In the genomic region with DNA sequence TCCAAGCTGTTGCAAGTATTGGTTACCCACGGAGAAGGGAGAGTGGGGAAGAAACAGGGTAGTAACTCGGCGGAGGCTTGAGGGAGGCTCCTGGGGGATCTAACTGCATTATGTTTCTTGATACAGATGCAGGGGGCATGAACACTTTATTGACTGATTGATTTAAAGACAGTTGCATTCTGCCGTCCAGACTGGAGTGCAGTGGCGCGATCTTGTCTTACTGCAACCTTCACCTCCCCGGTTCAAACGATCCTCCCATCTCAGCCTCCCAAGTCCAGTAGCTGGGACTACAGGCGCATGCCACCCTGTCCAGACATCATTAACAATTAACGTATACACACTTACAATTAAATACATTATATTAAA, we compare ENCODE assay signal across 21 cellular contexts. TPM values are rescaled to one million over a fixed set of nuclear protein-coding genes. Genes with fewer than 3 reads are reported as not detected.
DNase-seq lines count a peak whose midpoint lies in the region; ATAC-seq, FAIRE-seq and TF ChIP-seq lines count a peak whose summit lies in the region.
"Had no signal": no experiment of that assay in that cellular context is flagged by ENCODE, and none has a peak within 500 bp of the region (broad histone marks: within the 10 kb centered on the region; RNA-seq: fewer than 3 reads in every experiment).

No MANE protein-coding gene starts in this region.

- H3K27ac ChIP-seq in A549: no peak overlapping the region
- no peak overlapping the region for H3K27ac ChIP-seq in GM23248
- no peak overlapping the region for H3K27ac ChIP-seq in RWPE1
- H3K27ac ChIP-seq: gastroesophageal sphincter, transverse colon had no signal

- H3K9me2 ChIP-seq in GM23248 (ENCODE audit: insufficient read depth): no peaks in the 10 kb centered on the region

- no peak for FAIRE-seq in A549 (lab: Jason Lieb, UNC)
- FAIRE-seq: bronchial epithelial cell, GM12891 had no signal

- peak; percentile 52; a peak in 4 of 6 replicates for ATAC-seq in A549
- ATAC-seq in left colon: peak; percentile 1
- ATAC-seq in GM18519 (IDR thresholded peaks at IDR 0.05; ENCODE audit: low FRiP score, unreplicated experiment): no peak
- ATAC-seq: gastroesophageal sphincter, T-helper 17 cell had no signal

- H3F3A ChIP-seq in GM23248 (ENCODE audit: insufficient read depth): no peaks in the 10 kb centered on the region

- TF ChIP-seq CTCF in A549 (IDR thresholded peaks at IDR 0.05) (no peak; the same call in none of the 3 replicates), RWPE1 (conservative IDR thresholded peaks at IDR 0.05; ENCODE audit: low read depth) (peak; percentile 24; the same call in 1 of the 2 replicates)

- DNase-seq in A549 (ENCODE audit: low read depth in 1 of 2, low spot score in 1 of 2) (no peak), GM23248 (no peak), RWPE1 (ENCODE audit: low spot score) (no peak), left colon (no peak), MV-4-11 (lab: John Stamatoyannopoulos, UW) (no peak), NCI-H146 treated with DMSO at 0.1 percent for 48 hours (lab: John Stamatoyannopoulos, UW; ENCODE audit: unreplicated experiment) (no peak), SKM-1 treated with dmso at 0.1 percent for 144 hours (lab: John Stamatoyannopoulos, UW; ENCODE audit: unreplicated experiment) (no peak)
- DNase-seq: activated naive CD8-positive, alpha-beta T cell treated with anti-CD3 and anti-CD28 coated beads, Interleukin-2, amount 10 ng/mL, durations not matched to agents 7 days and 5 days; SIG-M5; T-helper 17 cell had no signal

- H4K20me1 ChIP-seq in GM23248 (ENCODE audit: insufficient read depth): no peaks in the 10 kb centered on the region

- CTCF ChIA-PET in A549 (lab: Yijun Ruan, JAX): interaction anchor here (0.6 to 2.9 kb wide), 15 partner anchors 9 to 318 kb away, joined by 3 to 27 read pairs (median 5); a partner anchor contains a TSS
- CTCF ChIA-PET in RWPE1 (lab: Yijun Ruan, JAX): interaction anchor here (0.6 to 1.9 kb wide), 6 partner anchors 21 to 248 kb away, joined by 3 to 11 read pairs (median 3); a partner anchor contains a TSS

- in situ Hi-C loops in GM23248 (cut with MboI): no loop called here

- TF ChIP-seq POLR2A in A549 (IDR thresholded peaks at IDR 0.05; ENCODE audit: low read length): no peak

- H3K36me3 ChIP-seq in GM23248 (ENCODE audit: low read depth): no peaks in the 10 kb centered on the region
- H3K36me3 ChIP-seq: gastroesophageal sphincter, HAP-1, transverse colon had no signal

- intact Hi-C loops in left colon (cut with DNase I, micrococcal nuclease): no loop called here

- no peaks in the 10 kb centered on the region for H3K79me2 ChIP-seq in GM23248 (ENCODE audit: insufficient read depth)

- H3K9ac ChIP-seq in GM23248: no peak overlapping the region

- H3K4me1 ChIP-seq in A549 (no peaks in the 10 kb centered on the region), GM23248 (ENCODE audit: insufficient read depth) (no peaks in the 10 kb centered on the region)
- H3K4me1 ChIP-seq: gastroesophageal sphincter, HAP-1 had no signal

- 42% methylated on average over 10 of the region's 10 CpGs for WGBS in A549 (ENCODE audit: missing lambda C conversion rate)
- 59 to 60% methylated on average over 10 of the region's 10 CpGs for WGBS in GM23248 (ENCODE audit: low coverage in 1 of 2, low lambda C conversion rate in 2 of 2, missing lambda C conversion rate in 2 of 2), 2 experiments

- POLR2A ChIA-PET in A549 (lab: Yijun Ruan, JAX) (no interaction called here), RWPE1 (lab: Yijun Ruan, JAX; ENCODE audit: low non-redundant PET) (no interaction called here)

- H3K27me3 ChIP-seq in GM23248 (replicated peaks; ENCODE audit: insufficient read depth): no peaks in the 10 kb centered on the region
- H3K27me3 ChIP-seq: transverse colon had no signal

- H3K9me3 ChIP-seq in A549 (no peaks in the 10 kb centered on the region), GM23248 (ENCODE audit: low read depth) (no peaks in the 10 kb centered on the region)
- H3K9me3 ChIP-seq: HAP-1, transverse colon had no signal

- TF ChIP-seq EP300 in A549 (IDR thresholded peaks at IDR 0.05): no peak

- TF ChIP-seq RAD21 in A549 (conservative IDR thresholded peaks at IDR 0.05 in 1 of 2, IDR thresholded peaks at IDR 0.05 in 1 of 2): no peak

- H2AFZ ChIP-seq in GM23248: peak overlapping the region; percentile 46; the same call in 1 of the 2 replicates

- H3K4me2 ChIP-seq in A549 (peak overlapping the region; percentile 45; the same call in 2 of the 3 replicates), GM23248 (ENCODE audit: unreplicated experiment) (no peak overlapping the region)

- H3K4me3 ChIP-seq in A549 (no peak overlapping the region), GM23248 (no peak overlapping the region)
- H3K4me3 ChIP-seq: gastroesophageal sphincter, HAP-1, transverse colon had no signal

TF ChIP-seq in A549, 52 proteins besides CTCF, POLR2A, EP300 and RAD21:
- TF ChIP-seq HOXB5 (CRISPR knock-in tag; IDR thresholded peaks at IDR 0.05) (no peak), CBX2 (IDR thresholded peaks at IDR 0.05; ENCODE audit: borderline replicate concordance, low read depth) (no peak), BHLHE40 (IDR thresholded peaks at IDR 0.05; ENCODE audit: low read depth, low read length) (no peak), RARB (CRISPR knock-in tag; IDR thresholded peaks at IDR 0.05) (no peak), RCOR1 (IDR thresholded peaks at IDR 0.05; ENCODE audit: low read depth, low read length) (no peak), HOXB13 (CRISPR knock-in tag; IDR thresholded peaks at IDR 0.05; ENCODE audit: low read depth) (no peak), PHF8 (IDR thresholded peaks at IDR 0.05; ENCODE audit: borderline replicate concordance, low read depth) (no peak), EHF (CRISPR knock-in tag; IDR thresholded peaks at IDR 0.05) (no peak), JUN (IDR thresholded peaks at IDR 0.05) (no peak), CEBPB (IDR thresholded peaks at IDR 0.05) (no peak), MAFK (IDR thresholded peaks at IDR 0.05; ENCODE audit: partially characterized antibody) (no peak), JUNB (IDR thresholded peaks at IDR 0.05) (no peak), ZNF302 (CRISPR knock-in tag; IDR thresholded peaks at IDR 0.05) (no peak), MYC (IDR thresholded peaks at IDR 0.05; ENCODE audit: borderline replicate concordance, low read length) (no peak), NFE2L2 (conservative IDR thresholded peaks at IDR 0.05; ENCODE audit: low read length) (no peak), HEYL (CRISPR knock-in tag; IDR thresholded peaks at IDR 0.05) (no peak), TFCP2L1 (CRISPR knock-in tag; IDR thresholded peaks at IDR 0.05) (no peak)
- TF ChIP-seq, protein P1, sequence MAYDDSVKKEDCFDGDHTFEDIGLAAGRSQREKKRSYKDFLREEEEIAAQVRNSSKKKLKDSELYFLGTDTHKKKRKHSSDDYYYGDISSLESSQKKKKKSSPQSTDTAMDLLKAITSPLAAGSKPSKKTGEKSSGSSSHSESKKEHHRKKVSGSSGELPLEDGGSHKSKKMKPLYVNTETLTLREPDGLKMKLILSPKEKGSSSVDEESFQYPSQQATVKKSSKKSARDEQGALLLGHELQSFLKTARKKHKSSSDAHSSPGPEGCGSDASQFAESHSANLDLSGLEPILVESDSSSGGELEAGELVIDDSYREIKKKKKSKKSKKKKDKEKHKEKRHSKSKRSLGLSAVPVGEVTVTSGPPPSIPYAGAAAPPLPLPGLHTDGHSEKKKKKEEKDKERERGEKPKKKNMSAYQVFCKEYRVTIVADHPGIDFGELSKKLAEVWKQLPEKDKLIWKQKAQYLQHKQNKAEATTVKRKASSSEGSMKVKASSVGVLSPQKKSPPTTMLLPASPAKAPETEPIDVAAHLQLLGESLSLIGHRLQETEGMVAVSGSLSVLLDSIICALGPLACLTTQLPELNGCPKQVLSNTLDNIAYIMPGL (CRISPR knock-in tag; IDR thresholded peaks at IDR 0.05; ENCODE audit: borderline replicate concordance): no peak
- TF ChIP-seq, protein P2, sequence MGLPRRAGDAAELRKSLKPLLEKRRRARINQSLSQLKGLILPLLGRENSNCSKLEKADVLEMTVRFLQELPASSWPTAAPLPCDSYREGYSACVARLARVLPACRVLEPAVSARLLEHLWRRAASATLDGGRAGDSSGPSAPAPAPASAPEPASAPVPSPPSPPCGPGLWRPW (IDR thresholded peaks at IDR 0.05): no peak
TF ChIP-seq in A549: peak in this region for 0.

RNA-seq across cellular contexts. Expression of a gene that starts 15.1 kb away (rescaled TPM):
- polyA plus RNA-seq in A549 (2011; rRNA removed): not detected in 2 replicates
- polyA plus RNA-seq in A549 (2012; cell fraction: cytosol; rRNA removed): not detected in 2 replicates
- not detected in 2 replicates for polyA plus RNA-seq in A549 (2012; cell fraction: nucleus; rRNA removed)
- polyA plus RNA-seq in A549 (2017; fragmentation: RNase III; extraction: RNeasy Plus Mini Kit Qiagen cat#74134 plus additional on column Dnase treatment): not detected in 3 replicates
- 0.92 TPM in 1 of 2 replicates, not detected in the other for polyA minus RNA-seq in A549 (2011; rRNA and poly(A)+ RNA removed)
- not detected in 2 replicates for total RNA-seq in GM23248 (2014; rRNA removed; shearing (Covaris generic))
- not detected in 2 replicates for polyA plus RNA-seq in GM23248 (2016; fragmentation: Nextera tagmentation; extraction: Ambion mirVana)
- 100 to 1,000 TPM; 140 to 199 TPM for total RNA-seq in left colon
- total RNA-seq: activated naive CD8-positive, alpha-beta T cell treated with anti-CD3 and anti-CD28 coated beads, Interleukin-2, amount 10 ng/mL, durations not matched to agents 7 days and 5 days; activated T-helper 1 cell treated with anti-CD3 and anti-CD28 coated beads, Interleukin-12 subunit alpha, Interleukin-12 subunit beta, Interleukin-2, Interleukin-4 antibody, amounts not matched to agents 30 ng/mL and 10 ng/mL and 1 ng/mL, durations not matched to agents 14 hours and 24 hours and 36 hours; dermis blood vessel endothelial cell; T-helper 17 cell had no signal

RNA-seq across cellular contexts. Expression of a gene that starts 26.7 kb away (rescaled TPM):
- polyA plus RNA-seq in A549 (2011; rRNA removed) (not detected in 2 replicates), A549 (2017; fragmentation: RNase III; extraction: RNeasy Plus Mini Kit Qiagen cat#74134 plus additional on column Dnase treatment) (not detected in 3 replicates), GM23248 (2016; fragmentation: Nextera tagmentation; extraction: Ambion mirVana) (not detected in 2 replicates)
- polyA plus RNA-seq in A549 (2012; cell fraction: cytosol; rRNA removed): 0.01 TPM in 1 of 2 replicates, not detected in the other
- polyA plus RNA-seq in A549 (2012; cell fraction: nucleus; rRNA removed): not detected in 2 replicates
- not detected in 2 replicates for polyA minus RNA-seq in A549 (2011; rRNA and poly(A)+ RNA removed)
- total RNA-seq in GM23248 (2014; rRNA removed; shearing (Covaris generic)): not detected in 2 replicates
- total RNA-seq in left colon: 100 to 1,000 TPM; 171 to 227 TPM
- total RNA-seq: activated naive CD8-positive, alpha-beta T cell treated with anti-CD3 and anti-CD28 coated beads, Interleukin-2, amount 10 ng/mL, durations not matched to agents 7 days and 5 days; activated T-helper 1 cell treated with anti-CD3 and anti-CD28 coated beads, Interleukin-12 subunit alpha, Interleukin-12 subunit beta, Interleukin-2, Interleukin-4 antibody, amounts not matched to agents 30 ng/mL and 10 ng/mL and 1 ng/mL, durations not matched to agents 14 hours and 24 hours and 36 hours; dermis blood vessel endothelial cell; gastroesophageal sphincter; mesothelial cell of epicardium; renal cortical epithelial cell; T-helper 17 cell had no signal
- polyA plus RNA-seq: AG04450 had no signal

RNA-seq across cellular contexts. Expression of a gene that starts 49.4 kb away (rescaled TPM):
- polyA plus RNA-seq in A549 (2011; rRNA removed): 52.8 and 71.9 TPM in 2 replicates
- polyA plus RNA-seq in A549 (2012; cell fraction: cytosol; rRNA removed): 240 and 269 TPM in 2 replicates
- polyA plus RNA-seq in A549 (2012; cell fraction: nucleus; rRNA removed): 288 and 451 TPM in 2 replicates
- polyA plus RNA-seq in A549 (2017; fragmentation: RNase III; extraction: RNeasy Plus Mini Kit Qiagen cat#74134 plus additional on column Dnase treatment): 108 to 117 TPM (median 114 TPM) in 3 replicates
- polyA minus RNA-seq in A549 (2011; rRNA and poly(A)+ RNA removed): 94.1 and 110 TPM in 2 replicates
- total RNA-seq in GM23248 (2014; rRNA removed; shearing (Covaris generic)): 17.2 and 20.0 TPM in 2 replicates
- polyA plus RNA-seq in GM23248 (2016; fragmentation: Nextera tagmentation; extraction: Ambion mirVana): 32.7 and 34.6 TPM in 2 replicates
- total RNA-seq in left colon: 10 to 100 TPM in 1 of 2 donors, 1 to 10 TPM in 1; 6.6 to 15.6 TPM

Comparison
In these comparisons a context has a peak if more than half of its experiments do, and no peak if none do; other contexts are left out.
1. RNA of a gene that starts 15.1 kb away (total RNA-seq): 140 to 199 TPM in left colon; not detected in GM23248; every median in the first group is over 100 times any median in the second.
2. RNA of a gene that starts 26.7 kb away (total RNA-seq): 171 to 227 TPM in left colon; not detected in GM23248; every median in the first group is over 100 times any median in the second.